ENCODE assay signal across 13 cellular contexts in the genomic region with DNA sequence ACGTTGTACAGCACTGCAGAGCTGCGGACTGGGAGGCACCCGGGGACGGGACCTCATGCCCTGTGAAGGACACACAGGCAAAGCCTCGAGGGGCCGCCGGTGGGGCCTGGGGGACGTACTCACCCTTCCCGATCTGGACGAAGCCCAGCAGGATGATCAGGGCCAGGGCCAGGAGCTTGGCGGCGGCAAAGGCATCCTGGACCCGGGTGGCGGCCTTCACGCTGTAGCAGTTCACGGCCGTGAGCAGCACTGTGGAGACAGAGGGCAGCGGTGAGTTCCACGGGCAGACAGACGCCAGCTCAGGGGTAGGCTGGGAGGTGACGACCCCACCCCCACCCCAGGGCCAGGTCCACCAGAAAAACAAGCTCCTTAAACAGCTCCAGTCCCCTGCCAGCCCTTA. TPM values are rescaled to one million over a fixed set of nuclear protein-coding genes. Genes with fewer than 3 reads are reported as not detected.
A peak's percentile ranks its signal among the peaks of the same experiment; 100 is the strongest.
DNase-seq lines count a peak whose midpoint lies in the region; ATAC-seq and TF ChIP-seq lines count a peak whose summit lies in the region.
"Had no signal": no experiment of that assay in that cellular context is flagged by ENCODE, and none has a peak within 500 bp of the region (broad histone marks: within the 10 kb centered on the region; RNA-seq: fewer than 3 reads in every experiment).

No MANE protein-coding gene starts in this region.

- no peak overlapping the region for H2AFZ ChIP-seq in PC-3 (ENCODE audit: low read length)
- H2AFZ ChIP-seq in smooth muscle cell (ENCODE audit: low read depth) = no peak overlapping the region

- no peak overlapping the region for H3K4me3 ChIP-seq in PC-3 (ENCODE audit: low read length)
- no peak overlapping the region for H3K4me3 ChIP-seq in iPS-20b (ENCODE audit: low read length)
- H3K4me3 ChIP-seq in smooth muscle cell = no peak overlapping the region
- no peak overlapping the region for H3K4me3 ChIP-seq in adrenal gland
- H3K4me3 ChIP-seq: thoracic aorta had no signal

- peak overlapping the region; percentile 90 for H3K27ac Mint-ChIP-seq in activated naive CD4-positive, alpha-beta T cell treated with anti-CD3 and anti-CD28 coated beads for 36 hours

- H4K20me1 ChIP-seq in PC-3 (ENCODE audit: low read length) = peaks cover 10% of the 10 kb centered on the region; the same call in 1 of the 2 replicates
- H4K20me1 ChIP-seq in smooth muscle cell (ENCODE audit: low read depth) = peaks cover 64% of the 10 kb centered on the region

- no peaks in the 10 kb centered on the region for H3K9me2 ChIP-seq in PC-3 (replicated peaks; ENCODE audit: low read length)

- H3K36me3 Mint-ChIP-seq in activated naive CD4-positive, alpha-beta T cell treated with anti-CD3 and anti-CD28 coated beads for 36 hours (ENCODE audit: low read depth) = peaks cover 73% of the 10 kb centered on the region

- intact Hi-C loops in activated naive CD4-positive, alpha-beta T cell treated with anti-CD3 and anti-CD28 coated beads for 36 hours (cut with micrococcal nuclease) = no loop called here
- intact Hi-C loops in PC-3 (cut with micrococcal nuclease) (loop anchor here (2.0 to 5.0 kb wide), 2 partner anchors 19 to 74 kb away; no protein-coding TSS in a partner anchor), adrenal gland (cut with DNase I) (loop anchor here in 1 of 2 donors (2.0 kb wide), 1 partner anchor 21 kb away; no protein-coding TSS in a partner anchor)

- H3K4me1 ChIP-seq in PC-3 (ENCODE audit: insufficient read depth, low read length) (peaks cover 36% of the 10 kb centered on the region), iPS-20b (ENCODE audit: insufficient read depth, low read length) (peaks cover 18% of the 10 kb centered on the region), smooth muscle cell (ENCODE audit: low read depth) (peaks cover 24% of the 10 kb centered on the region), adrenal gland (replicated peaks in 1 of 2) (peaks cover 9 to 21% of the 10 kb centered on the region in 2 donors)

- no peaks in the 10 kb centered on the region for H3K27me3 Mint-ChIP-seq in activated naive CD4-positive, alpha-beta T cell treated with anti-CD3 and anti-CD28 coated beads for 36 hours (ENCODE audit: low read depth)

- TF ChIP-seq CTCF in PC-3 (conservative IDR thresholded peaks at IDR 0.05; ENCODE audit: low read depth, low read length) (no peak; the same call in 1 of the 2 replicates), smooth muscle cell (IDR thresholded peaks at IDR 0.05; ENCODE audit: borderline replicate concordance, insufficient read depth, poor library complexity, severe bottlenecking) (no peak), adrenal gland (IDR thresholded peaks at IDR 0.05) (no peak)

- CTCF ChIA-PET in activated naive CD4-positive, alpha-beta T cell treated with anti-CD3 and anti-CD28 coated beads for 36 hours (lab: Charles Lee) = interaction anchor here (0.8 to 5.9 kb wide), 6 partner anchors 13 to 343 kb away, joined by 3 to 55 read pairs (median 10); a partner anchor contains a TSS
- CTCF ChIA-PET in PC-3 (lab: Charles Lee) = no interaction called here

- TF ChIP-seq POLR2A in adrenal gland (IDR thresholded peaks at IDR 0.05) = no peak

- POLR2A ChIA-PET in PC-3 (lab: Charles Lee; ENCODE audit: unreplicated experiment) = no interaction called here

- 68% methylated on average over 21 of the region's 21 CpGs for WGBS in smooth muscle cell (ENCODE audit: low lambda C conversion rate)
- 43 to 68% (median 50%) methylated on average over 3 to 21 of the region's 21 CpGs for WGBS in adrenal gland, 4 donors

- H3K9ac ChIP-seq in PC-3 (ENCODE audit: low read length) (no peak overlapping the region), iPS-20b (ENCODE audit: low read depth, low read length) (peak overlapping the region; percentile 41; the same call in 1 of the 2 replicates), smooth muscle cell (ENCODE audit: low read depth) (peak overlapping the region; percentile 90)

- ATAC-seq in PC-3 = no peak

- peaks cover 55% of the 10 kb centered on the region for H3K4me1 Mint-ChIP-seq in activated naive CD4-positive, alpha-beta T cell treated with anti-CD3 and anti-CD28 coated beads for 36 hours (ENCODE audit: low read depth)

- H3K36me3 ChIP-seq in PC-3 (ENCODE audit: low read depth, low read length) (peaks cover 55% of the 10 kb centered on the region), iPS-20b (ENCODE audit: insufficient read depth, low read depth, low read length) (peaks cover 50% of the 10 kb centered on the region), smooth muscle cell (ENCODE audit: low read depth) (no peaks in the 10 kb centered on the region), adrenal gland (replicated peaks in 1 of 2) (no peaks in the 10 kb centered on the region)
- H3K36me3 ChIP-seq: thoracic aorta had no signal

- H3K27me3 ChIP-seq in PC-3 (ENCODE audit: low read length) (no peaks in the 10 kb centered on the region), iPS-20b (ENCODE audit: insufficient read depth, low read length) (no peaks in the 10 kb centered on the region), smooth muscle cell (ENCODE audit: low read depth) (no peaks in the 10 kb centered on the region), adrenal gland (no peaks in the 10 kb centered on the region)

- peaks cover 86% of the 10 kb centered on the region for H3K79me2 ChIP-seq in PC-3 (ENCODE audit: low read length)
- H3K79me2 ChIP-seq in smooth muscle cell (ENCODE audit: low read depth) = peaks cover 70% of the 10 kb centered on the region

- H3K4me3 Mint-ChIP-seq in activated naive CD4-positive, alpha-beta T cell treated with anti-CD3 and anti-CD28 coated beads for 36 hours = no peak overlapping the region

- H3K27ac ChIP-seq in PC-3 (ENCODE audit: low read length) (peak overlapping the region; percentile 9; the same call in 1 of the 2 replicates), iPS-20b (ENCODE audit: low read length) (no peak overlapping the region), smooth muscle cell (ENCODE audit: low read depth) (peak overlapping the region; percentile 98), adrenal gland (no peak overlapping the region)
- H3K27ac ChIP-seq: thoracic aorta had no signal

- no TSS peak for BruUV-seq in PC-3 (replicated peaks; lab: Mats Ljungman, UMichigan)

- H3K9me3 ChIP-seq in PC-3 (ENCODE audit: low read length) = no peaks in the 10 kb centered on the region
- H3K9me3 ChIP-seq in iPS-20b (ENCODE audit: insufficient read depth, low read depth, low read length) = no peaks in the 10 kb centered on the region
- H3K9me3 ChIP-seq in smooth muscle cell (replicated peaks; ENCODE audit: low read depth) = no peaks in the 10 kb centered on the region
- H3K9me3 ChIP-seq in adrenal gland (replicated peaks in 1 of 3) = no peaks in the 10 kb centered on the region
- H3K9me3 ChIP-seq: thoracic aorta had no signal

- H3K9me3 Mint-ChIP-seq in activated naive CD4-positive, alpha-beta T cell treated with anti-CD3 and anti-CD28 coated beads for 36 hours = no peaks in the 10 kb centered on the region
- H3K9me3 Mint-ChIP-seq: activated T-helper 2 cell treated with anti-CD3 and anti-CD28 coated beads, Interferon-gamma antibody, Interleukin-2, Interleukin-4, amounts not matched to agents 10 μg/mL and 5 μg/mL and 100 μg/mL, durations not matched to agents 14 hours and 24 hours and 36 hours had no signal

- no peak for DNase-seq in activated naive CD4-positive, alpha-beta T cell treated with anti-CD3 and anti-CD28 coated beads for 36 hours
- DNase-seq in activated naive CD4-positive, alpha-beta T cell treated with anti-CD3 and anti-CD28 coated beads, Interleukin-2, amount 50 U/mL, for 16 hours = no peak
- DNase-seq in PC-3 = no peak
- no peak for DNase-seq in smooth muscle cell (lab: John Stamatoyannopoulos, UW; ENCODE audit: unreplicated experiment)
- no peak for DNase-seq in adrenal gland
- no peak for DNase-seq in stimulated activated CD4-positive, alpha-beta T cell treated with anti-CD3 and anti-CD28 coated beads, Interleukin-4, amount 100 ng/mL, for 4 hours
- DNase-seq in stimulated activated CD4-positive, alpha-beta T cell treated with anti-CD3 and anti-CD28 coated beads, Interleukin-4, amount 100 ng/mL, for 24 hours = no peak
- DNase-seq: NCI-H446, RPMI8226, T-helper 2 cell had no signal

- no peak overlapping the region for H3K4me2 ChIP-seq in PC-3 (ENCODE audit: low read length)
- peak overlapping the region; percentile 86 for H3K4me2 ChIP-seq in smooth muscle cell

- H3F3A ChIP-seq in PC-3 (ENCODE audit: low read length, unreplicated experiment) (no peaks in the 10 kb centered on the region), smooth muscle cell (ENCODE audit: low read depth) (peaks cover 16% of the 10 kb centered on the region)

RNA-seq across cellular contexts. Expression of a gene that starts 17.7 kb away (rescaled TPM):
- 100 to 1,000 TPM; 343 to 346 TPM for total RNA-seq in activated naive CD4-positive, alpha-beta T cell treated with anti-CD3 and anti-CD28 coated beads for 36 hours
- total RNA-seq in PC-3 (2014; rRNA removed) (93.2 and 118 TPM in 2 replicates), smooth muscle cell (40.5 and 51.3 TPM in 2 replicates), adrenal gland (1 to 10 TPM in 7 of 8 donors, under 1 TPM in 1; 0.69 to 6.4 (median 2.4) TPM)
- polyA plus RNA-seq in smooth muscle cell (58.8 and 153 TPM in 2 replicates), adrenal gland (1 to 10 TPM; 1.6 to 3.7 (median 1.8) TPM)

Comparison
In these comparisons a context has a peak if more than half of its experiments do, and no peak if none do; other contexts are left out.
1. H3K27ac ChIP-seq: peak in PC-3 (single experiment) and smooth muscle cell (single experiment); none in iPS-20b (single experiment) and adrenal gland (0 of 5).